ENCODE assay signal across 23 cellular contexts in genomic region chr10:58467931-58468635, GRCh38. TPM values are rescaled to one million over a fixed set of nuclear protein-coding genes. Genes with fewer than 3 reads are reported as not detected.
"Had no signal": no experiment of that assay in that cellular context is flagged by ENCODE, and none has a peak within 500 bp of the region (broad histone marks: within the 10 kb centered on the region; RNA-seq: fewer than 3 reads in every experiment).

No MANE protein-coding gene starts in this region.

- H3K4me3 Mint-ChIP-seq: activated CD8-positive, alpha-beta T cell treated with anti-CD3 and anti-CD28 coated beads, Interleukin-2, amount 10 ng/mL, durations not matched to agents 7 days and 5 days; activated naive CD4-positive, alpha-beta T cell treated with anti-CD3 and anti-CD28 coated beads, Interleukin-2, amount 10 ng/mL, durations not matched to agents 7 days and 5 days; activated naive CD8-positive, alpha-beta T cell treated with anti-CD3 and anti-CD28 coated beads, Interleukin-2, amount 50 U/mL, for 24 hours; activated T-cell treated with anti-CD3 and anti-CD28 coated beads, Interleukin-2, amount 50 U/mL, for 4 hours; dendritic cell treated with granulocyte-macrophage colony-stimulating factor and Interleukin-4, amounts not matched to agents 40 ng/mL and 50 ng/mL, for 4 days; natural killer cell treated with Interleukin-12 subunit alpha and Interleukin-12 subunit beta and Interleukin-15 and Interleukin-18, amount 100 ng/mL, for 72 hours had no signal

- H3K36me3 ChIP-seq: ascending aorta, esophagus muscularis mucosa, lower lobe of right lung, right atrium auricular region, tibial artery had no signal

- H3K9me3 ChIP-seq: ascending aorta, lower lobe of right lung, right atrium auricular region, tibial artery had no signal

- H3K27ac Mint-ChIP-seq: activated CD8-positive, alpha-beta T cell treated with anti-CD3 and anti-CD28 coated beads, Interleukin-2, amount 10 ng/mL, durations not matched to agents 7 days and 5 days; activated naive CD4-positive, alpha-beta T cell treated with anti-CD3 and anti-CD28 coated beads, Interleukin-2, amount 10 ng/mL, durations not matched to agents 7 days and 5 days; activated naive CD8-positive, alpha-beta T cell treated with anti-CD3 and anti-CD28 coated beads, Interleukin-2, amount 50 U/mL, for 24 hours; dendritic cell treated with granulocyte-macrophage colony-stimulating factor and Interleukin-4, amounts not matched to agents 40 ng/mL and 50 ng/mL, for 4 days; natural killer cell treated with Interleukin-12 subunit alpha and Interleukin-12 subunit beta and Interleukin-15 and Interleukin-18, amount 100 ng/mL, for 72 hours had no signal

- H3K4me1 Mint-ChIP-seq: activated naive CD4-positive, alpha-beta T cell treated with anti-CD3 and anti-CD28 coated beads, Interleukin-2, amount 10 ng/mL, durations not matched to agents 7 days and 5 days; activated naive CD8-positive, alpha-beta T cell treated with anti-CD3 and anti-CD28 coated beads, Interleukin-2, amount 50 U/mL, for 24 hours had no signal

- H3K36me3 Mint-ChIP-seq: activated naive CD4-positive, alpha-beta T cell treated with anti-CD3 and anti-CD28 coated beads, Interleukin-2, amount 10 ng/mL, durations not matched to agents 7 days and 5 days had no signal

- H3K27me3 ChIP-seq: ascending aorta, esophagus muscularis mucosa, right atrium auricular region, tibial artery had no signal

- H3K4me3 ChIP-seq: ascending aorta, esophagus muscularis mucosa, lower lobe of right lung, right atrium auricular region, tibial artery had no signal

- DNase-seq: activated CD4-positive, alpha-beta T cell treated with anti-CD3 and anti-CD28 coated beads for 48 hours; activated CD4-positive, CD25-positive, alpha-beta regulatory T cell; activated CD8-positive, alpha-beta T cell treated with anti-CD3 and anti-CD28 coated beads, Interleukin-2, amount 10 ng/mL, durations not matched to agents 7 days and 5 days; activated effector memory CD4-positive, alpha-beta T cell treated with Interleukin-2 at 50 U/mL for 16 hours; activated naive CD4-positive, alpha-beta T cell treated with anti-CD3 and anti-CD28 coated beads, Interleukin-2, amount 10 ng/mL, durations not matched to agents 7 days and 5 days; activated naive CD8-positive, alpha-beta T cell treated with anti-CD3 and anti-CD28 coated beads, Interleukin-2, amount 50 U/mL, for 24 hours; activated T-cell treated with anti-CD3 and anti-CD28 coated beads, Interleukin-2, amount 50 U/mL, for 4 hours; cerebellar nuclear complex; effector CD8-positive, alpha-beta T cell; left cardiac atrium; lower lobe of right lung; stimulated activated CD4-positive, alpha-beta T cell treated with anti-CD3 and anti-CD28 coated beads, Interleukin-12 subunit alpha, Interleukin-12 subunit beta, amount 100 ng/mL, for 4 hours; stimulated activated CD4-positive, alpha-beta T cell treated with anti-CD3 and anti-CD28 coated beads, Interleukin-1b, Interleukin-23, amount 100 ng/mL, for 48 hours; stimulated activated naive CD4-positive, alpha-beta T cell treated with Interleukin-2 at 50 U/mL for 16 hours; substantia nigra; T-helper 1 cell; T-helper 9 cell; tibial artery had no signal

- H3K9me3 Mint-ChIP-seq: dendritic cell treated with granulocyte-macrophage colony-stimulating factor and Interleukin-4, amounts not matched to agents 40 ng/mL and 50 ng/mL, for 4 days; natural killer cell treated with Interleukin-12 subunit alpha and Interleukin-12 subunit beta and Interleukin-15 and Interleukin-18, amount 100 ng/mL, for 72 hours had no signal

- ATAC-seq: activated CD8-positive, alpha-beta T cell treated with anti-CD3 and anti-CD28 coated beads, Interleukin-2, amount 10 ng/mL, durations not matched to agents 7 days and 5 days; activated naive CD8-positive, alpha-beta T cell treated with anti-CD3 and anti-CD28 coated beads, Interleukin-2, amount 50 U/mL, for 24 hours; activated T-cell treated with anti-CD3 and anti-CD28 coated beads, Interleukin-2, amount 50 U/mL, for 4 hours; natural killer cell treated with Interleukin-12 subunit alpha and Interleukin-12 subunit beta and Interleukin-15 and Interleukin-18, amount 100 ng/mL, for 72 hours had no signal

RNA-seq across cellular contexts. Expression of gene BICC1, which starts 44.6 kb away (rescaled TPM):
- total RNA-seq: activated CD8-positive, alpha-beta T cell treated with anti-CD3 and anti-CD28 coated beads, Interleukin-2, amount 10 ng/mL, durations not matched to agents 7 days and 5 days; activated T-cell treated with anti-CD3 and anti-CD28 coated beads, Interleukin-2, amount 50 U/mL, for 4 hours had no signal
